Comparison of ENCODE assay signal across 8 cellular contexts in the genomic region with DNA sequence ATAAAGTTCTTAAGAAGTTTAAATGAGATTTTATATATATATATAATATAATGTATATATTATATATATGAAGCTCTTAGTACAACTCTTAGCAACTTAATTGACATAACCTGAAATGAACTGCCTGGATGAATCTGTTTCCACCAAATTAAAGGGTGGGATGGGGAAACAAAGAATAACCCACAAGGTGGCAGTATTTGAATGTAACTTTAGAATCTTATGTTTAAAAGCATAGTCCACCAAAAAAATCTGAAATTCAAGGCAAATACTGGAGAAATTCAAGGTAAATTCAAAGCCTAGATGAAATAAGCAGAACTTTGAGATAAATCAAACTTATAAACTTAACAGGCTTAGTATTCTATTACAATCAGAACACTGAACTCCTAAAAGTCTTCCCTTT. TPM values are rescaled to one million over a fixed set of nuclear protein-coding genes. Genes with fewer than 3 reads are reported as not detected.
DNase-seq lines count a peak whose midpoint lies in the region; ATAC-seq and TF ChIP-seq lines count a peak whose summit lies in the region.

No MANE protein-coding gene starts in this region.

- DNase-seq in activated CD8-positive, alpha-beta T cell treated with anti-CD3 and anti-CD28 coated beads for 36 hours = no peak
- DNase-seq in activated CD8-positive, alpha-beta T cell treated with anti-CD3 and anti-CD28 coated beads, Interleukin-2, amount 10 ng/mL, durations not matched to agents 7 days and 5 days = no peak
- DNase-seq in NCI-H345 (lab: John Stamatoyannopoulos, UW) (peak; percentile 46), colonic mucosa (no peak), osteocyte (ENCODE audit: extremely low spot score, unreplicated experiment) (no peak), middle frontal gyrus (ENCODE audit: extremely low spot score, low spot score) (no peak)

- H3K9me3 ChIP-seq in colonic mucosa = no peaks in the 10 kb centered on the region

- H3K27me3 ChIP-seq in colonic mucosa = no peaks in the 10 kb centered on the region

- no peaks in the 10 kb centered on the region for H3K4me1 ChIP-seq in colonic mucosa

- H3K4me3 ChIP-seq in colonic mucosa = no peak overlapping the region

- peaks cover 5% of the 10 kb centered on the region for H3K4me1 Mint-ChIP-seq in activated CD8-positive, alpha-beta T cell treated with anti-CD3 and anti-CD28 coated beads for 36 hours (ENCODE audit: low read depth)
- H3K4me1 Mint-ChIP-seq in activated CD8-positive, alpha-beta T cell treated with anti-CD3 and anti-CD28 coated beads, Interleukin-2, amount 10 ng/mL, durations not matched to agents 7 days and 5 days (ENCODE audit: low read depth) = peaks cover 12% of the 10 kb centered on the region
- H3K4me1 Mint-ChIP-seq in osteocyte (ENCODE audit: unreplicated experiment) = peaks cover 11% of the 10 kb centered on the region

- H3K9ac ChIP-seq in colonic mucosa (ENCODE audit: low read depth in 2 of 2, low read length in 2 of 2) = no peak overlapping the region

- intact Hi-C loops in activated CD8-positive, alpha-beta T cell treated with anti-CD3 and anti-CD28 coated beads for 36 hours (cut with micrococcal nuclease) = loop anchor here (5.0 kb wide), 1 partner anchor 805 kb away; no protein-coding TSS in a partner anchor
- intact Hi-C loops in colonic mucosa (cut with DNase I) = loop anchor here (5.0 to 10.0 kb wide), 2 partner anchors 800 to 963 kb away; no protein-coding TSS in a partner anchor

- H3K27me3 Mint-ChIP-seq in activated CD8-positive, alpha-beta T cell treated with anti-CD3 and anti-CD28 coated beads for 36 hours = no peaks in the 10 kb centered on the region
- H3K27me3 Mint-ChIP-seq in activated CD8-positive, alpha-beta T cell treated with anti-CD3 and anti-CD28 coated beads, Interleukin-2, amount 10 ng/mL, durations not matched to agents 7 days and 5 days (ENCODE audit: low read depth) = no peaks in the 10 kb centered on the region
- H3K27me3 Mint-ChIP-seq in osteocyte (ENCODE audit: unreplicated experiment) = peaks cover 14% of the 10 kb centered on the region

- no peaks in the 10 kb centered on the region for H3K36me3 ChIP-seq in colonic mucosa

- H3K27ac Mint-ChIP-seq in activated CD8-positive, alpha-beta T cell treated with anti-CD3 and anti-CD28 coated beads for 36 hours = no peak overlapping the region
- H3K27ac Mint-ChIP-seq in activated CD8-positive, alpha-beta T cell treated with anti-CD3 and anti-CD28 coated beads, Interleukin-2, amount 10 ng/mL, durations not matched to agents 7 days and 5 days = no peak overlapping the region
- no peak overlapping the region for H3K27ac Mint-ChIP-seq in osteocyte (ENCODE audit: unreplicated experiment)

- no peak for ATAC-seq in activated CD8-positive, alpha-beta T cell treated with anti-CD3 and anti-CD28 coated beads for 36 hours
- ATAC-seq in activated CD8-positive, alpha-beta T cell treated with anti-CD3 and anti-CD28 coated beads, Interleukin-2, amount 10 ng/mL, durations not matched to agents 7 days and 5 days = no peak
- no peak for ATAC-seq in activated CD4-positive, CD25-positive, alpha-beta regulatory T cell treated with anti-CD3 and anti-CD28 coated beads, Interleukin-2, amount 50 U/mL, for 24 hours
- ATAC-seq in HG03108 (IDR thresholded peaks at IDR 0.05; ENCODE audit: unreplicated experiment) = no peak

- POLR2A ChIA-PET in activated CD8-positive, alpha-beta T cell treated with anti-CD3 and anti-CD28 coated beads for 36 hours (lab: Charles Lee) = no interaction called here
- POLR2A ChIA-PET in activated CD8-positive, alpha-beta T cell treated with anti-CD3 and anti-CD28 coated beads, Interleukin-2, amount 10 ng/mL, durations not matched to agents 7 days and 5 days (lab: Charles Lee) = no interaction called here

- no peaks in the 10 kb centered on the region for H3K9me3 Mint-ChIP-seq in activated CD8-positive, alpha-beta T cell treated with anti-CD3 and anti-CD28 coated beads for 36 hours
- H3K9me3 Mint-ChIP-seq in activated CD8-positive, alpha-beta T cell treated with anti-CD3 and anti-CD28 coated beads, Interleukin-2, amount 10 ng/mL, durations not matched to agents 7 days and 5 days (ENCODE audit: insufficient read depth) = no peaks in the 10 kb centered on the region
- no peaks in the 10 kb centered on the region for H3K9me3 Mint-ChIP-seq in osteocyte (ENCODE audit: unreplicated experiment)

- H3K4me3 Mint-ChIP-seq in activated CD8-positive, alpha-beta T cell treated with anti-CD3 and anti-CD28 coated beads for 36 hours = no peak overlapping the region
- H3K4me3 Mint-ChIP-seq in activated CD8-positive, alpha-beta T cell treated with anti-CD3 and anti-CD28 coated beads, Interleukin-2, amount 10 ng/mL, durations not matched to agents 7 days and 5 days = no peak overlapping the region
- no peak overlapping the region for H3K4me3 Mint-ChIP-seq in osteocyte (ENCODE audit: unreplicated experiment)

- CTCF ChIA-PET in activated CD8-positive, alpha-beta T cell treated with anti-CD3 and anti-CD28 coated beads for 36 hours (lab: Charles Lee) = interaction anchor here (0.6 to 1.0 kb wide), 6 partner anchors 10 to 814 kb away, joined by 3 to 5 read pairs (median 3); a partner anchor contains a TSS
- CTCF ChIA-PET in activated CD8-positive, alpha-beta T cell treated with anti-CD3 and anti-CD28 coated beads, Interleukin-2, amount 10 ng/mL, durations not matched to agents 7 days and 5 days (lab: Charles Lee) = interaction anchor here (2.4 kb wide), 1 partner anchor 814 kb away, joined by 24 read pairs; a partner anchor contains a TSS

- peak; percentile 39 for TF ChIP-seq CTCF in activated CD8-positive, alpha-beta T cell treated with anti-CD3 and anti-CD28 coated beads for 36 hours (IDR thresholded peaks at IDR 0.05)
- peak; percentile 34 for TF ChIP-seq CTCF in colonic mucosa (IDR thresholded peaks at IDR 0.05)
- TF ChIP-seq CTCF in osteocyte (IDR thresholded peaks at IDR 0.05) = peak; percentile 68

- peaks cover 1% of the 10 kb centered on the region for H3K36me3 Mint-ChIP-seq in activated CD8-positive, alpha-beta T cell treated with anti-CD3 and anti-CD28 coated beads for 36 hours (ENCODE audit: low read depth)
- H3K36me3 Mint-ChIP-seq in activated CD8-positive, alpha-beta T cell treated with anti-CD3 and anti-CD28 coated beads, Interleukin-2, amount 10 ng/mL, durations not matched to agents 7 days and 5 days (ENCODE audit: low read depth) = peaks cover under 1% of the 10 kb centered on the region
- no peaks in the 10 kb centered on the region for H3K36me3 Mint-ChIP-seq in osteocyte (ENCODE audit: unreplicated experiment)

- H3K27ac ChIP-seq in colonic mucosa = no peak overlapping the region

RNA-seq across cellular contexts. Expression of a gene that starts 4.4 kb away (rescaled TPM):
- 10 to 100 TPM; 26.8 to 27.7 TPM for total RNA-seq in activated CD8-positive, alpha-beta T cell treated with anti-CD3 and anti-CD28 coated beads for 36 hours
- 10 to 100 TPM; 24.4 to 24.5 TPM for total RNA-seq in activated CD8-positive, alpha-beta T cell treated with anti-CD3 and anti-CD28 coated beads, Interleukin-2, amount 10 ng/mL, durations not matched to agents 7 days and 5 days
- total RNA-seq in colonic mucosa = 10 to 100 TPM; 37.5 to 39.8 TPM
- 28.0 TPM in 2 replicates for total RNA-seq in osteocyte
